ENCODE assay signal across 1 cellular context in genomic region chr3:106809633-106810460, GRCh38.
TF ChIP-seq lines count a peak whose summit lies in the region.

No MANE protein-coding gene starts in this region.

TF ChIP-seq in IMR-90, 13 proteins besides CTCF, POLR2A, EP300 and RAD21 (continued from another document):
- TF ChIP-seq RFX5 (IDR thresholded peaks at IDR 0.05; ENCODE audit: low read depth, low read length) (no peak), NFE2L2 (IDR thresholded peaks at IDR 0.05; ENCODE audit: low read depth, low read length) (no peak), RCOR1 (IDR thresholded peaks at IDR 0.05; ENCODE audit: insufficient replicate concordance, low read length) (no peak), CEBPB (IDR thresholded peaks at IDR 0.05; ENCODE audit: low read depth, low read length) (no peak), MAFK (IDR thresholded peaks at IDR 0.05; ENCODE audit: low read depth, low read length) (no peak), BHLHE40 (IDR thresholded peaks at IDR 0.05; ENCODE audit: low read depth, low read length) (no peak), SMC3 (IDR thresholded peaks at IDR 0.05; ENCODE audit: low read depth, low read length) (no peak), MAZ (IDR thresholded peaks at IDR 0.05; ENCODE audit: borderline replicate concordance, low read depth, low read length) (no peak), FOS (IDR thresholded peaks at IDR 0.05; ENCODE audit: low read depth, low read length) (no peak), ELK1 (IDR thresholded peaks at IDR 0.05; ENCODE audit: borderline replicate concordance, low read depth, low read length) (no peak)
TF ChIP-seq in IMR-90: peak in this region for 0.
